14 cellular contexts compared by ENCODE assay signal in genomic region chr13:99113351-99113750, GRCh38.
DNase-seq lines count a peak whose midpoint lies in the region; ATAC-seq and TF ChIP-seq lines count a peak whose summit lies in the region.
"Had no signal": no experiment of that assay in that cellular context is flagged by ENCODE, and none has a peak within 500 bp of the region (broad histone marks: within the 10 kb centered on the region; RNA-seq: fewer than 3 reads in every experiment).

No MANE protein-coding gene starts in this region.

- no peaks in the 10 kb centered on the region for H3K36me3 Mint-ChIP-seq in stimulated activated naive CD8-positive, alpha-beta T cell treated with anti-CD3 and anti-CD28 coated beads, Interleukin-15, Interleukin-2, amounts not matched to agents 100 ng/mL and 50 ng/mL, for 24 hours (ENCODE audit: low read depth)
- H3K36me3 Mint-ChIP-seq in osteocyte (ENCODE audit: unreplicated experiment): no peaks in the 10 kb centered on the region
- H3K36me3 Mint-ChIP-seq: CD4-positive, alpha-beta memory T cell; CD4-positive, CD25-positive, alpha-beta regulatory T cell; CD8-positive, alpha-beta memory T cell had no signal

- H3K9me3 Mint-ChIP-seq in stimulated activated naive CD8-positive, alpha-beta T cell treated with anti-CD3 and anti-CD28 coated beads, Interleukin-15, Interleukin-2, amounts not matched to agents 100 ng/mL and 50 ng/mL, for 24 hours: no peaks in the 10 kb centered on the region
- H3K9me3 Mint-ChIP-seq in osteocyte (ENCODE audit: unreplicated experiment): peaks cover 5% of the 10 kb centered on the region

- peak overlapping the region; percentile 57 for H3K27ac Mint-ChIP-seq in stimulated activated naive CD8-positive, alpha-beta T cell treated with anti-CD3 and anti-CD28 coated beads, Interleukin-15, Interleukin-2, amounts not matched to agents 100 ng/mL and 50 ng/mL, for 24 hours
- H3K27ac Mint-ChIP-seq in osteocyte (ENCODE audit: unreplicated experiment): no peak overlapping the region
- H3K27ac Mint-ChIP-seq: B cell; CD4-positive, alpha-beta memory T cell; CD4-positive, CD25-positive, alpha-beta regulatory T cell had no signal

- no peak for ATAC-seq in stimulated activated naive CD8-positive, alpha-beta T cell treated with anti-CD3 and anti-CD28 coated beads, Interleukin-15, Interleukin-2, amounts not matched to agents 100 U/mL and 50 U/mL, for 24 hours
- ATAC-seq: A549 had no signal

- no peak for DNase-seq in stimulated activated naive CD8-positive, alpha-beta T cell treated with anti-CD3 and anti-CD28 coated beads, Interleukin-15, Interleukin-2, amounts not matched to agents 100 U/mL and 50 U/mL, for 24 hours
- DNase-seq in osteocyte (ENCODE audit: extremely low spot score, unreplicated experiment) (peak; percentile 59), D341Med (ENCODE audit: low spot score) (no peak), iPS-NIHi11 (ENCODE audit: low spot score) (no peak)
- DNase-seq: AML-193; CD4-positive, alpha-beta memory T cell; CD4-positive, CD25-positive, alpha-beta regulatory T cell; CD8-positive, alpha-beta memory T cell; COR-L47; DMS79 treated with DMSO at 0.1 percent for 48 hours; GF-D8 had no signal

- peaks cover 6% of the 10 kb centered on the region for H3K27me3 Mint-ChIP-seq in stimulated activated naive CD8-positive, alpha-beta T cell treated with anti-CD3 and anti-CD28 coated beads, Interleukin-15, Interleukin-2, amounts not matched to agents 100 ng/mL and 50 ng/mL, for 24 hours
- H3K27me3 Mint-ChIP-seq in osteocyte (ENCODE audit: unreplicated experiment): peaks cover 4% of the 10 kb centered on the region
- H3K27me3 Mint-ChIP-seq: CD4-positive, alpha-beta memory T cell had no signal

- no peak for TF ChIP-seq CTCF in osteocyte (IDR thresholded peaks at IDR 0.05)

- no peaks in the 10 kb centered on the region for H3K4me1 Mint-ChIP-seq in stimulated activated naive CD8-positive, alpha-beta T cell treated with anti-CD3 and anti-CD28 coated beads, Interleukin-15, Interleukin-2, amounts not matched to agents 100 ng/mL and 50 ng/mL, for 24 hours (ENCODE audit: low read depth)
- no peaks in the 10 kb centered on the region for H3K4me1 Mint-ChIP-seq in osteocyte (ENCODE audit: unreplicated experiment)
- H3K4me1 Mint-ChIP-seq: B cell; CD4-positive, alpha-beta memory T cell; CD4-positive, CD25-positive, alpha-beta regulatory T cell; CD8-positive, alpha-beta memory T cell had no signal

- H3K4me3 Mint-ChIP-seq in stimulated activated naive CD8-positive, alpha-beta T cell treated with anti-CD3 and anti-CD28 coated beads, Interleukin-15, Interleukin-2, amounts not matched to agents 100 ng/mL and 50 ng/mL, for 24 hours: no peak overlapping the region
- no peak overlapping the region for H3K4me3 Mint-ChIP-seq in osteocyte (ENCODE audit: unreplicated experiment)
- H3K4me3 Mint-ChIP-seq: B cell; CD4-positive, alpha-beta memory T cell; CD4-positive, CD25-positive, alpha-beta regulatory T cell; CD8-positive, alpha-beta memory T cell had no signal
